29 cellular contexts compared by ENCODE assay signal in the genomic region with DNA sequence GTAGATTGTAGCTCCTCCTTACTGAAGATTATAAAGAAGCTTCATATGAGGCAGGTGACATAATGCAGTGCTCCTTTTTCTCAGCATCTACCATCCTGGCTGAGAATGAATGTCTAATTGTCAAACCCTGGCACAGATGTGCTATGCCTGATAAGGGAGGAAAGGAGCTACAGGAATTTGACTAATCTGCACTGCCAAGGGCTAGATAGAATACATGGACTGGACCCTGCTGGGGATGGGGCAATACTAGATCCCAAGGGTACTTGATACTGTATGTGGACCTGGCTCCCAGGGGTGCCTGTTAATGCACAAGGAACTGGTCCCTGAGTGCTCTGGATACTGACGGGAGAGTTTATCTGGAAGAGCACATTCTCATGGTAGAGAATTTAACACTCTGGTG.
A peak's percentile ranks its signal among the peaks of the same experiment; 100 is the strongest.
DNase-seq lines count a peak whose midpoint lies in the region; ATAC-seq, FAIRE-seq and TF ChIP-seq lines count a peak whose summit lies in the region.
"Had no signal": no experiment of that assay in that cellular context is flagged by ENCODE, and none has a peak within 500 bp of the region (broad histone marks: within the 10 kb centered on the region; RNA-seq: fewer than 3 reads in every experiment).

No MANE protein-coding gene starts in this region.

- peak; percentile 43 for DNase-seq in DMS 273 (lab: John Stamatoyannopoulos, UW; ENCODE audit: unreplicated experiment)
- no peak for DNase-seq in DMS 273 treated with DMSO at 0.1 percent for 48 hours (lab: John Stamatoyannopoulos, UW)
- peak; percentile 88 for DNase-seq in OCI-M1 (lab: John Stamatoyannopoulos, UW)
- DNase-seq in bronchial epithelial cell (ENCODE audit: low read depth): no peak
- peak; percentile 2 for DNase-seq in left kidney (ENCODE audit: low read depth, low spot score)
- DNase-seq in mesenchymal stem cell: no peak
- no peak for DNase-seq in T-cell
- no peak for DNase-seq in stimulated activated naive CD8-positive, alpha-beta T cell treated with anti-CD3 and anti-CD28 coated beads, Interleukin-15, amount 100 ng/mL, for 72 hours
- DNase-seq: activated B cell treated with CpG ODN at 0.5 μM for 24 hours; activated CD4-positive, alpha-beta T cell treated with anti-CD3 and anti-CD28 coated beads, Interleukin-2, amount 50 U/mL, for 4 hours; activated CD8-positive, alpha-beta memory T cell treated with anti-CD3 and anti-CD28 coated beads, Interleukin-2, amount 10 ng/mL, durations not matched to agents 7 days and 5 days; activated gamma-delta T cell treated with Interleukin-2 at 50 U/mL for 16 hours; activated T-cell treated with anti-CD3 and anti-CD28 coated beads, Interleukin-2, amount 50 U/mL, for 48 hours; esophagus squamous epithelium; foreskin melanocyte; heart left ventricle; lower lobe of right lung; NCI-H1105; NCI-H187 treated with DMSO at 0.1 percent for 48 hours; Right ventricle myocardium superior; stimulated activated naive B cell treated with anti-CD40 and anti-IgM and Interleukin-4, amounts not matched to agents 10 μg/mL and 1 μg/mL and 100 μg/mL, for 72 hours; T-helper 9 cell; upper lobe of left lung had no signal

- H3K4me3 Mint-ChIP-seq in T-cell: no peak overlapping the region
- no peak overlapping the region for H3K4me3 Mint-ChIP-seq in stimulated activated naive CD8-positive, alpha-beta T cell treated with anti-CD3 and anti-CD28 coated beads, Interleukin-15, amount 100 ng/mL, for 72 hours
- H3K4me3 Mint-ChIP-seq: activated B cell treated with CpG ODN at 0.5 μM for 24 hours; activated CD8-positive, alpha-beta memory T cell treated with anti-CD3 and anti-CD28 coated beads, Interleukin-2, amount 10 ng/mL, durations not matched to agents 7 days and 5 days; CD14-positive monocyte; dendritic cell treated with granulocyte-macrophage colony-stimulating factor and Interleukin-4, amounts not matched to agents 40 ng/mL and 50 ng/mL, for 4 days; natural killer cell treated with Interleukin-12 subunit alpha and Interleukin-12 subunit beta and Interleukin-15 and Interleukin-18, amount 100 ng/mL, for 72 hours; stimulated activated naive B cell treated with anti-CD40 and anti-IgM and Interleukin-4, amounts not matched to agents 10 μg/mL and 1 μg/mL and 100 μg/mL, for 72 hours had no signal

- no peak overlapping the region for H3K18ac ChIP-seq in mesenchymal stem cell (ENCODE audit: low read depth in 1 of 2, low read length in 2 of 2)

- H3K36me3 Mint-ChIP-seq in T-cell: no peaks in the 10 kb centered on the region
- H3K36me3 Mint-ChIP-seq: activated CD8-positive, alpha-beta memory T cell treated with anti-CD3 and anti-CD28 coated beads, Interleukin-2, amount 10 ng/mL, durations not matched to agents 7 days and 5 days; CD14-positive monocyte; natural killer cell treated with Interleukin-12 subunit alpha and Interleukin-12 subunit beta and Interleukin-15 and Interleukin-18, amount 100 ng/mL, for 72 hours; stimulated activated naive B cell treated with anti-CD40 and anti-IgM and Interleukin-4, amounts not matched to agents 10 μg/mL and 1 μg/mL and 100 μg/mL, for 72 hours had no signal

- H3K27ac Mint-ChIP-seq in T-cell: no peak overlapping the region
- no peak overlapping the region for H3K27ac Mint-ChIP-seq in stimulated activated naive CD8-positive, alpha-beta T cell treated with anti-CD3 and anti-CD28 coated beads, Interleukin-15, amount 100 ng/mL, for 72 hours
- H3K27ac Mint-ChIP-seq: activated B cell treated with CpG ODN at 0.5 μM for 24 hours; activated CD8-positive, alpha-beta memory T cell treated with anti-CD3 and anti-CD28 coated beads, Interleukin-2, amount 10 ng/mL, durations not matched to agents 7 days and 5 days; CD14-positive monocyte; dendritic cell treated with granulocyte-macrophage colony-stimulating factor and Interleukin-4, amounts not matched to agents 40 ng/mL and 50 ng/mL, for 4 days; natural killer cell treated with Interleukin-12 subunit alpha and Interleukin-12 subunit beta and Interleukin-15 and Interleukin-18, amount 100 ng/mL, for 72 hours; stimulated activated naive B cell treated with anti-CD40 and anti-IgM and Interleukin-4, amounts not matched to agents 10 μg/mL and 1 μg/mL and 100 μg/mL, for 72 hours had no signal

- peaks cover under 1% of the 10 kb centered on the region for H3K9me3 ChIP-seq in mesenchymal stem cell (ENCODE audit: control insufficient read depth, low read length)
- H3K9me3 ChIP-seq: esophagus squamous epithelium, lower lobe of right lung, upper lobe of left lung had no signal

- POLR2A ChIA-PET in T-cell (lab: Charles Lee): interaction anchor here in 1 of 2 donors (0.6 kb wide), 1 partner anchor 871 kb away, joined by 3 read pairs; no protein-coding TSS in a partner anchor

- no peak overlapping the region for H4K8ac ChIP-seq in mesenchymal stem cell (ENCODE audit: low read length)

- no peak overlapping the region for H3K9ac ChIP-seq in mesenchymal stem cell (ENCODE audit: low read length)

- H3K27me3 Mint-ChIP-seq in T-cell: no peaks in the 10 kb centered on the region
- peaks cover 12% of the 10 kb centered on the region for H3K27me3 Mint-ChIP-seq in stimulated activated naive CD8-positive, alpha-beta T cell treated with anti-CD3 and anti-CD28 coated beads, Interleukin-15, amount 100 ng/mL, for 72 hours
- H3K27me3 Mint-ChIP-seq: dendritic cell treated with granulocyte-macrophage colony-stimulating factor and Interleukin-4, amounts not matched to agents 40 ng/mL and 50 ng/mL, for 4 days; stimulated activated naive B cell treated with anti-CD40 and anti-IgM and Interleukin-4, amounts not matched to agents 10 μg/mL and 1 μg/mL and 100 μg/mL, for 72 hours had no signal

- no peak overlapping the region for H2BK15ac ChIP-seq in mesenchymal stem cell (ENCODE audit: low read depth, poor library complexity, severe bottlenecking)

- H2AFZ ChIP-seq in mesenchymal stem cell (ENCODE audit: low read depth, low read length): no peak overlapping the region

- H2AK5ac ChIP-seq in mesenchymal stem cell (ENCODE audit: low read length, severe bottlenecking): no peak overlapping the region

- FAIRE-seq in bronchial epithelial cell (lab: Jason Lieb, UNC): peak; percentile 72
- FAIRE-seq: K562 had no signal

- WGBS in mesenchymal stem cell: 80% methylated on average over 1 of the region's 1 CpG

- H3K4me3 ChIP-seq in bronchial epithelial cell (ENCODE audit: low read depth, low read length) (no peak overlapping the region), mesenchymal stem cell (ENCODE audit: insufficient read depth in 1 of 2, low read depth in 1 of 2, low read length in 2 of 2) (no peak overlapping the region)
- H3K4me3 ChIP-seq: esophagus squamous epithelium, heart left ventricle, K562, lower lobe of right lung, upper lobe of left lung had no signal

- H3K23ac ChIP-seq in mesenchymal stem cell (ENCODE audit: low read length in 2 of 2): no peak overlapping the region

- no peak overlapping the region for H2BK5ac ChIP-seq in mesenchymal stem cell (ENCODE audit: low read depth, low read length, poor library complexity, severe bottlenecking)

- H3K27me3 ChIP-seq in bronchial epithelial cell (ENCODE audit: control insufficient read depth, insufficient read depth, low read length) (no peaks in the 10 kb centered on the region), mesenchymal stem cell (ENCODE audit: control insufficient read depth in 1 of 2, insufficient read depth in 1 of 2, low read length in 2 of 2) (no peaks in the 10 kb centered on the region)
- H3K27me3 ChIP-seq: esophagus squamous epithelium, heart left ventricle, upper lobe of left lung had no signal

- no peak for ATAC-seq in T-cell (replicated peaks in 1 of 4)
- no peak for ATAC-seq in stimulated activated naive CD8-positive, alpha-beta T cell treated with anti-CD3 and anti-CD28 coated beads, Interleukin-15, amount 100 ng/mL, for 72 hours
- ATAC-seq: activated CD8-positive, alpha-beta memory T cell treated with anti-CD3 and anti-CD28 coated beads, Interleukin-2, amount 10 ng/mL, durations not matched to agents 7 days and 5 days; heart left ventricle; K562; lower lobe of right lung; natural killer cell treated with Interleukin-12 subunit alpha and Interleukin-12 subunit beta and Interleukin-15 and Interleukin-18, amount 100 ng/mL, for 72 hours; Panc1; stimulated activated naive B cell treated with anti-CD40 and anti-IgM and Interleukin-4, amounts not matched to agents 10 μg/mL and 1 μg/mL and 100 μg/mL, for 72 hours had no signal

- CTCF ChIA-PET in T-cell (lab: Charles Lee): no interaction called here

- H3K9me3 Mint-ChIP-seq in T-cell: peaks cover 0 to 7% (median 5%) of the 10 kb centered on the region in 3 donors
- no peaks in the 10 kb centered on the region for H3K9me3 Mint-ChIP-seq in stimulated activated naive CD8-positive, alpha-beta T cell treated with anti-CD3 and anti-CD28 coated beads, Interleukin-15, amount 100 ng/mL, for 72 hours
- H3K9me3 Mint-ChIP-seq: activated B cell treated with CpG ODN at 0.5 μM for 24 hours; dendritic cell treated with granulocyte-macrophage colony-stimulating factor and Interleukin-4, amounts not matched to agents 40 ng/mL and 50 ng/mL, for 4 days had no signal

- H3K4ac ChIP-seq in mesenchymal stem cell (ENCODE audit: low read depth in 1 of 2, low read length in 2 of 2): no peak overlapping the region

- H3K14ac ChIP-seq in mesenchymal stem cell (ENCODE audit: low read length in 2 of 2): no peak overlapping the region

- H3K79me1 ChIP-seq in mesenchymal stem cell (replicated peaks; ENCODE audit: low read length, poor library complexity, severe bottlenecking): no peaks in the 10 kb centered on the region

- no peak for TF ChIP-seq CTCF in bronchial epithelial cell (IDR thresholded peaks at IDR 0.05; ENCODE audit: insufficient read depth, low read length, severe bottlenecking)

- H3K36me3 ChIP-seq in bronchial epithelial cell (ENCODE audit: control insufficient read depth, insufficient read depth, low read length) (no peaks in the 10 kb centered on the region), mesenchymal stem cell (ENCODE audit: control insufficient read depth in 1 of 2, insufficient read depth in 2 of 2, low read depth in 1 of 2, low read length in 2 of 2) (no peaks in the 10 kb centered on the region)
- H3K36me3 ChIP-seq: esophagus squamous epithelium, heart left ventricle, lower lobe of right lung, upper lobe of left lung had no signal

- no peaks in the 10 kb centered on the region for H3K4me1 ChIP-seq in mesenchymal stem cell (ENCODE audit: control insufficient read depth, insufficient read depth, low read depth, low read length)
- H3K4me1 ChIP-seq: heart left ventricle, lower lobe of right lung, upper lobe of left lung had no signal

- no peak overlapping the region for H3K27ac ChIP-seq in mesenchymal stem cell (ENCODE audit: low read length, poor library complexity, severe bottlenecking)
- H3K27ac ChIP-seq: 22Rv1, esophagus squamous epithelium, heart left ventricle, lower lobe of right lung, upper lobe of left lung had no signal

- H2BK12ac ChIP-seq in mesenchymal stem cell (ENCODE audit: low read length in 2 of 2): no peak overlapping the region

- H2BK120ac ChIP-seq in mesenchymal stem cell (ENCODE audit: low read depth, low read length): no peak overlapping the region

- H3K4me2 ChIP-seq in mesenchymal stem cell (ENCODE audit: low read length, poor library complexity, severe bottlenecking): no peak overlapping the region

- H3K4me1 Mint-ChIP-seq in T-cell: no peaks in the 10 kb centered on the region
- H3K4me1 Mint-ChIP-seq in stimulated activated naive CD8-positive, alpha-beta T cell treated with anti-CD3 and anti-CD28 coated beads, Interleukin-15, amount 100 ng/mL, for 72 hours: no peaks in the 10 kb centered on the region
- H3K4me1 Mint-ChIP-seq: activated B cell treated with CpG ODN at 0.5 μM for 24 hours; activated CD8-positive, alpha-beta memory T cell treated with anti-CD3 and anti-CD28 coated beads, Interleukin-2, amount 10 ng/mL, durations not matched to agents 7 days and 5 days; CD14-positive monocyte had no signal

- no peak overlapping the region for H4K91ac ChIP-seq in mesenchymal stem cell (ENCODE audit: low read length)

Comparison
In these comparisons a context has a peak if more than half of its experiments do, and no peak if none do; other contexts are left out.
1. DNase-seq: peak in DMS 273 (single experiment), OCI-M1 (single experiment) and left kidney (single experiment); none in DMS 273 treated with DMSO at 0.1 percent for 48 hours (single experiment), bronchial epithelial cell (single experiment), mesenchymal stem cell (single experiment), T-cell (0 of 34) and stimulated activated naive CD8-positive, alpha-beta T cell treated with anti-CD3 and anti-CD28 coated beads, Interleukin-15, amount 100 ng/mL, for 72 hours (0 of 2).